Comparison of ENCODE assay signal across 11 cellular contexts in the genomic region with DNA sequence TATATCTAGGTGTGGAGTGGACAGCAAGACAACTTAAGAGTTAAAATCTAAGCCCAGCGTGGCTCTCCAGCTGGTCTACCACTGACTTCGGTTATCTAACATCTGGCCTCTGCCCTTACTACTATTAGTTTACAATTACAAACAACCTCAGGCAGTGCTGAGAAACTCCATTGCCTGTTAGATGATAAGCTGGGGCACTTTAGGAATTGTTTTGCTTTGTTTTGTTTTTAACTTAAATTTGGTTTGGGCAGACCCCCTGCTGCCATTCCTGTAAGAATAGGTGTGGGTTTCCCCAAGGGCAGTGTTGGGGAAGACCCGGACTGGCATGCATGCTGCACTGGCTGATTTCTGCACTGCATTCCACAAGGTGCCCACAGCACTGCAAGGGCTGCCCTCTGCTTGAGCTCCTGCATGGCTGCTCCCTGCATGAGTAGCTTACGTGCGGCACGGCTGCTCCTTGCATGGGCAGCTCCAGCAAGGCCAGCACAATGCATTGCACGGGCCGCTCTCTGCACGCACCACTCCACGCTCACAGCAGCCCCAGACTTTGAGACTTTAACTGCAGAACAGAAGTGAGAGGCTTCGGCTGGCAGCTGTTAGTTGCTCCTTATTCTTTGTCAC.
A peak's percentile ranks its signal among the peaks of the same experiment; 100 is the strongest.
DNase-seq lines count a peak whose midpoint lies in the region; TF ChIP-seq lines count a peak whose summit lies in the region.
"Had no signal": no experiment of that assay in that cellular context is flagged by ENCODE, and none has a peak within 500 bp of the region (broad histone marks: within the 10 kb centered on the region; RNA-seq: fewer than 3 reads in every experiment).

No MANE protein-coding gene starts in this region.

- H3F3A ChIP-seq in smooth muscle cell (ENCODE audit: low read depth), result no peaks in the 10 kb centered on the region

- intact Hi-C loops in OCI-LY7 (cut with micrococcal nuclease; ENCODE audit: unreplicated experiment), result loop anchor here (1.0 to 2.0 kb wide), 4 partner anchors 17 to 70 kb away; no protein-coding TSS in a partner anchor

- no peak for TF ChIP-seq CTCF in OCI-LY7 (conservative IDR thresholded peaks at IDR 0.05; ENCODE audit: low read length)
- no peak for TF ChIP-seq CTCF in fibroblast of villous mesenchyme (IDR thresholded peaks at IDR 0.05; ENCODE audit: insufficient read depth, low read depth, low read length)
- TF ChIP-seq CTCF in type B pancreatic cell (conservative IDR thresholded peaks at IDR 0.05), result no peak
- TF ChIP-seq CTCF in smooth muscle cell (IDR thresholded peaks at IDR 0.05; ENCODE audit: borderline replicate concordance, insufficient read depth, poor library complexity, severe bottlenecking), result no peak

- no peaks in the 10 kb centered on the region for H3K27me3 Mint-ChIP-seq in activated naive CD4-positive, alpha-beta T cell treated with anti-CD3 and anti-CD28 coated beads, Interleukin-2, amount 10 ng/mL, durations not matched to agents 7 days and 5 days
- no peaks in the 10 kb centered on the region for H3K27me3 Mint-ChIP-seq in type B pancreatic cell

- CTCF ChIA-PET in activated naive CD4-positive, alpha-beta T cell treated with anti-CD3 and anti-CD28 coated beads, Interleukin-2, amount 10 ng/mL, durations not matched to agents 7 days and 5 days (lab: Charles Lee), result interaction anchor here (0.6 to 2.6 kb wide), 9 partner anchors 9 to 103 kb away, joined by 3 to 10 read pairs (median 4); no protein-coding TSS in a partner anchor
- CTCF ChIA-PET in OCI-LY7 (lab: Charles Lee; ENCODE audit: unreplicated experiment), result interaction anchor here (0.8 to 1.9 kb wide), 4 partner anchors 21 to 78 kb away, joined by 3 to 12 read pairs (median 6); partner anchors contain the start of gene SERTAD2

- peak overlapping the region; percentile 97 for H3K27ac ChIP-seq in OCI-LY7 (ENCODE audit: low read depth, low read length, poor library complexity, severe bottlenecking)
- no peak overlapping the region for H3K27ac ChIP-seq in smooth muscle cell (ENCODE audit: low read depth)
- H3K27ac ChIP-seq: suprapubic skin had no signal

- no peaks in the 10 kb centered on the region for H3K27me3 ChIP-seq in smooth muscle cell (ENCODE audit: low read depth)
- H3K27me3 ChIP-seq: suprapubic skin had no signal

- peaks cover 69% of the 10 kb centered on the region for H3K79me2 ChIP-seq in OCI-LY7 (ENCODE audit: insufficient read depth, low read depth, low read length)
- no peaks in the 10 kb centered on the region for H3K79me2 ChIP-seq in smooth muscle cell (ENCODE audit: low read depth)

- peaks cover 3% of the 10 kb centered on the region for H3K36me3 Mint-ChIP-seq in activated naive CD4-positive, alpha-beta T cell treated with anti-CD3 and anti-CD28 coated beads, Interleukin-2, amount 10 ng/mL, durations not matched to agents 7 days and 5 days
- no peaks in the 10 kb centered on the region for H3K36me3 Mint-ChIP-seq in type B pancreatic cell

- H3K4me3 ChIP-seq in OCI-LY7 (ENCODE audit: low read depth, low read length, poor library complexity, severe bottlenecking), result peak overlapping the region; percentile 61
- no peak overlapping the region for H3K4me3 ChIP-seq in fibroblast of villous mesenchyme (ENCODE audit: low read depth, low read length)
- H3K4me3 ChIP-seq in smooth muscle cell, result no peak overlapping the region
- H3K4me3 ChIP-seq: suprapubic skin had no signal

- peaks cover 21% of the 10 kb centered on the region for H3K36me3 ChIP-seq in OCI-LY7 (ENCODE audit: insufficient read depth, low read length)
- no peaks in the 10 kb centered on the region for H3K36me3 ChIP-seq in smooth muscle cell (ENCODE audit: low read depth)
- H3K36me3 ChIP-seq: suprapubic skin had no signal

- H3K27ac Mint-ChIP-seq in activated naive CD4-positive, alpha-beta T cell treated with anti-CD3 and anti-CD28 coated beads, Interleukin-2, amount 10 ng/mL, durations not matched to agents 7 days and 5 days, result peak overlapping the region; percentile 83
- peak overlapping the region; percentile 73 for H3K27ac Mint-ChIP-seq in type B pancreatic cell

- no peak overlapping the region for H3K9ac ChIP-seq in smooth muscle cell (ENCODE audit: low read depth)

- no peaks in the 10 kb centered on the region for H4K20me1 ChIP-seq in OCI-LY7 (ENCODE audit: insufficient read depth, low read length)
- H4K20me1 ChIP-seq in smooth muscle cell (ENCODE audit: low read depth), result no peaks in the 10 kb centered on the region

- POLR2A ChIA-PET in OCI-LY7 (lab: Charles Lee), result interaction anchor here (0.5 to 7.1 kb wide), 21 partner anchors 8 to 305 kb away, joined by 3 to 146 read pairs (median 5); partner anchors contain the start of gene SERTAD2

- peak overlapping the region; percentile 43; the same call in 1 of the 2 replicates for H2AFZ ChIP-seq in OCI-LY7 (ENCODE audit: low read length)
- H2AFZ ChIP-seq in smooth muscle cell (ENCODE audit: low read depth), result no peak overlapping the region

- BruUV-seq in OCI-LY7 (replicated peaks; lab: Mats Ljungman, UMichigan), result no TSS peak

- H3K4me2 ChIP-seq in OCI-LY7 (ENCODE audit: low read length) (peak overlapping the region; percentile 87), smooth muscle cell (no peak overlapping the region)

- no peak for DNase-seq in activated naive CD4-positive, alpha-beta T cell treated with anti-CD3 and anti-CD28 coated beads, Interleukin-2, amount 10 ng/mL, durations not matched to agents 7 days and 5 days
- no peak for DNase-seq in activated naive CD4-positive, alpha-beta T cell treated with anti-CD3 and anti-CD28 coated beads, Interleukin-2, amount 50 U/mL, for 16 hours
- DNase-seq in OCI-LY7 (ENCODE audit: low spot score) (peak; percentile 58), fibroblast of villous mesenchyme (ENCODE audit: low read depth) (peak; percentile 30), type B pancreatic cell (ENCODE audit: extremely low spot score, unreplicated experiment) (no peak), NCI-H1105 (lab: John Stamatoyannopoulos, UW) (no peak), smooth muscle cell (lab: John Stamatoyannopoulos, UW; ENCODE audit: unreplicated experiment) (no peak), occipital lobe (lab: John Stamatoyannopoulos, UW) (no peak)
- DNase-seq: cortex of kidney, NCI-H510A had no signal

- H3K4me3 Mint-ChIP-seq in activated naive CD4-positive, alpha-beta T cell treated with anti-CD3 and anti-CD28 coated beads, Interleukin-2, amount 10 ng/mL, durations not matched to agents 7 days and 5 days, result no peak overlapping the region
- peak overlapping the region; percentile 76 for H3K4me3 Mint-ChIP-seq in type B pancreatic cell

- peaks cover 73% of the 10 kb centered on the region for H3K4me1 ChIP-seq in OCI-LY7 (ENCODE audit: insufficient read depth, low read length, poor library complexity, severe bottlenecking)
- peaks cover 11% of the 10 kb centered on the region for H3K4me1 ChIP-seq in smooth muscle cell (ENCODE audit: low read depth)

- H3K4me1 Mint-ChIP-seq in activated naive CD4-positive, alpha-beta T cell treated with anti-CD3 and anti-CD28 coated beads, Interleukin-2, amount 10 ng/mL, durations not matched to agents 7 days and 5 days, result peaks cover 52% of the 10 kb centered on the region
- peaks cover 55% of the 10 kb centered on the region for H3K4me1 Mint-ChIP-seq in type B pancreatic cell (ENCODE audit: unreplicated experiment)

- WGBS in smooth muscle cell (ENCODE audit: low lambda C conversion rate), result 40% methylated on average over 10 of the region's 11 CpGs

- no peaks in the 10 kb centered on the region for H3K9me3 Mint-ChIP-seq in activated naive CD4-positive, alpha-beta T cell treated with anti-CD3 and anti-CD28 coated beads, Interleukin-2, amount 10 ng/mL, durations not matched to agents 7 days and 5 days
- H3K9me3 Mint-ChIP-seq in type B pancreatic cell, result no peaks in the 10 kb centered on the region

- no peaks in the 10 kb centered on the region for H3K9me3 ChIP-seq in OCI-LY7 (ENCODE audit: low read length)
- no peaks in the 10 kb centered on the region for H3K9me3 ChIP-seq in smooth muscle cell (replicated peaks; ENCODE audit: low read depth)
- H3K9me3 ChIP-seq: suprapubic skin had no signal

- no peaks in the 10 kb centered on the region for H3K9me2 ChIP-seq in OCI-LY7 (ENCODE audit: insufficient read depth, low read length)

Comparison
In these comparisons a context has a peak if more than half of its experiments do, and no peak if none do; other contexts are left out.
1. DNase-seq: peak in OCI-LY7 (single experiment) and fibroblast of villous mesenchyme (single experiment); none in activated naive CD4-positive, alpha-beta T cell treated with anti-CD3 and anti-CD28 coated beads, Interleukin-2, amount 10 ng/mL, durations not matched to agents 7 days and 5 days (single experiment), activated naive CD4-positive, alpha-beta T cell treated with anti-CD3 and anti-CD28 coated beads, Interleukin-2, amount 50 U/mL, for 16 hours (single experiment), type B pancreatic cell (single experiment), NCI-H1105 (single experiment), smooth muscle cell (single experiment) and occipital lobe (single experiment).